ENCODE assay signal across 23 cellular contexts in the genomic region with DNA sequence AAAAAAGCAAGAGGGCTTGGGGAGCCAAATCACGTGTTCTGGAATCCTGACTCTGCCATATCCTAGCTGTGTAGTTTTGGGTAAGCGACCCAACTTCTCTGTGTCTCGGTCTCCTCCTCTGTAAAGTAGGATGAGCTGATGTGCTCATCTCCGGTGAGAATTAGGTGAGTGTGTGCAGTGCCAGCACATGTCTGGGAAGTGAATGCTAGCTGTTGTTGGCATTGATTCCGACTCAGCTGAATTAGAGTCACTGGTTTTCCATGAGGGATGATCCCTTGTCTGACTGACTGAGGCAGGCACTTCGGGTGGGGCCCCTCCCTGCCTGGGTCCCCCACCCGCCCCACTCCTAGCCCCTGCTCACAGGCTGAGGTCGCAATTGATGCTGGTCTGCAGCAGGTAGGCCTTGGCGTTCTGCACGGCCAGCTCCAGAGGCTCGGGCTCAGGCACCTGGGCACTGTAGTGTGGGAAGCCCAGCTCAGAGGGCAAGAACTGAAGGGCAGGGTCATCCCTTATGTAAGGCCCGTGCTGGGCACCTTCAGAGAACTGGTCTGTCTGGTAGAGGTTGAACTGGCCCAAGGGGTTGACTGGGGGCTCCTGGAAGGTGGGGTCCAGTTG. TPM values are rescaled to one million over a fixed set of nuclear protein-coding genes. Genes with fewer than 3 reads are reported as not detected.
DNase-seq lines count a peak whose midpoint lies in the region; ATAC-seq, FAIRE-seq and TF ChIP-seq lines count a peak whose summit lies in the region.
"Had no signal": no experiment of that assay in that cellular context is flagged by ENCODE, and none has a peak within 500 bp of the region (broad histone marks: within the 10 kb centered on the region; RNA-seq: fewer than 3 reads in every experiment).

No MANE protein-coding gene starts in this region.

- no peak overlapping the region for H3K27ac Mint-ChIP-seq in natural killer cell
- H3K27ac Mint-ChIP-seq in natural killer cell treated with Interleukin-12 subunit alpha and Interleukin-12 subunit beta and Interleukin-15 and Interleukin-18, amount 100 ng/mL, for 72 hours = no peak overlapping the region
- H3K27ac Mint-ChIP-seq in endodermal cell = peak overlapping the region; percentile 30
- H3K27ac Mint-ChIP-seq in type B pancreatic cell = no peak overlapping the region
- H3K27ac Mint-ChIP-seq: activated CD4-positive, alpha-beta T cell treated with anti-CD3 and anti-CD28 coated beads, Interleukin-2, amount 10 ng/mL, durations not matched to agents 7 days and 5 days; HFFc6; memory B cell had no signal

- no peaks in the 10 kb centered on the region for H3K9me3 ChIP-seq in endodermal cell (ENCODE audit: control insufficient read depth, low read length)
- no peaks in the 10 kb centered on the region for H3K9me3 ChIP-seq in keratinocyte (ENCODE audit: control insufficient read depth, low read depth, low read length)
- H3K9me3 ChIP-seq in MG63 = no peaks in the 10 kb centered on the region
- H3K9me3 ChIP-seq: heart left ventricle, spleen, uterus had no signal

- 91 to 100% methylated on average over 6 to 12 of the region's 12 CpGs for WGBS in endodermal cell (ENCODE audit: insufficient coverage in 1 of 2, insufficient read length in 1 of 2), 2 experiments

- no peak for ATAC-seq in natural killer cell
- ATAC-seq in natural killer cell treated with Interleukin-12 subunit alpha and Interleukin-12 subunit beta and Interleukin-15 and Interleukin-18, amount 100 ng/mL, for 72 hours = no peak
- ATAC-seq: heart left ventricle, Right ventricle myocardium inferior had no signal

- H3K36me3 ChIP-seq in endodermal cell (ENCODE audit: control insufficient read depth, insufficient read depth, low read length) (no peaks in the 10 kb centered on the region), keratinocyte (ENCODE audit: control insufficient read depth in 2 of 2, extremely low read depth in 1 of 2, insufficient read depth in 2 of 2, low read length in 2 of 2) (peaks cover 4 to 7% of the 10 kb centered on the region in 2 experiments), MG63 (peaks cover 21% of the 10 kb centered on the region)
- H3K36me3 ChIP-seq: heart left ventricle, uterus had no signal

- dilution Hi-C loops in keratinocyte (cut with MboI; ENCODE audit: extremely low pct_ligation_motif_present, low sequenced_read_pairs) = no loop called here

- intact Hi-C loops in natural killer cell (cut with micrococcal nuclease) = no loop called here

- H3K36me3 Mint-ChIP-seq in natural killer cell (no peaks in the 10 kb centered on the region), endodermal cell (ENCODE audit: low read depth) (peaks cover 2% of the 10 kb centered on the region), type B pancreatic cell (no peaks in the 10 kb centered on the region)
- no peaks in the 10 kb centered on the region for H3K36me3 Mint-ChIP-seq in natural killer cell treated with Interleukin-12 subunit alpha and Interleukin-12 subunit beta and Interleukin-15 and Interleukin-18, amount 100 ng/mL, for 72 hours
- H3K36me3 Mint-ChIP-seq: memory B cell had no signal

- H3K9me1 ChIP-seq in keratinocyte (ENCODE audit: control insufficient read depth, extremely low read depth, insufficient read depth, low read length) = no peaks in the 10 kb centered on the region

- H3K4me1 ChIP-seq in endodermal cell (ENCODE audit: control insufficient read depth, insufficient read depth, low read length) (peaks cover 15% of the 10 kb centered on the region), keratinocyte (ENCODE audit: control insufficient read depth, extremely low read depth, insufficient read depth, low read length) (peaks cover 34% of the 10 kb centered on the region)
- H3K4me1 ChIP-seq: uterus had no signal

- no peak for DNase-seq in natural killer cell
- DNase-seq in natural killer cell treated with Interleukin-12 subunit alpha and Interleukin-12 subunit beta and Interleukin-15 and Interleukin-18, amount 100 ng/mL, for 72 hours (ENCODE audit: low spot score) = no peak
- DNase-seq in endodermal cell = no peak
- peak; percentile 25 for DNase-seq in keratinocyte (ENCODE audit: low read depth, low spot score)
- DNase-seq in type B pancreatic cell (ENCODE audit: extremely low spot score, unreplicated experiment) = no peak
- no peak for DNase-seq in MG63
- DNase-seq in stimulated activated CD4-positive, alpha-beta T cell treated with anti-CD3 and anti-CD28 coated beads, Interleukin-4, amount 100 ng/mL, for 24 hours = no peak
- DNase-seq in DMS 273 treated with DMSO at 0.1 percent for 48 hours (lab: John Stamatoyannopoulos, UW) = no peak
- DNase-seq: activated CD4-positive, alpha-beta T cell treated with anti-CD3 and anti-CD28 coated beads, Interleukin-2, amount 10 ng/mL, durations not matched to agents 7 days and 5 days; activated naive CD4-positive, alpha-beta T cell treated with Interleukin-2 at 50 U/mL for 16 hours; anterior cingulate cortex; cerebellar nuclear complex; effector CD4-positive, alpha-beta T cell; heart left ventricle; HFFc6; NCI-H524 treated with DMSO at 0.1 percent for 48 hours; spleen; uterus had no signal

- peak; percentile 87 for FAIRE-seq in keratinocyte (lab: Jason Lieb, UNC)
- FAIRE-seq: A204.1 had no signal

- H3K4me2 ChIP-seq in keratinocyte (ENCODE audit: control insufficient read depth, extremely low read depth, insufficient read depth, low read depth, low read length) = no peak overlapping the region

- no peak overlapping the region for H2AFZ ChIP-seq in keratinocyte (ENCODE audit: control insufficient read depth, low read length)

- H3K27me3 ChIP-seq in endodermal cell (ENCODE audit: control insufficient read depth, insufficient read depth, low read length, poor library complexity, severe bottlenecking) (no peaks in the 10 kb centered on the region), keratinocyte (ENCODE audit: control insufficient read depth, extremely low read depth, insufficient read depth, low read length) (no peaks in the 10 kb centered on the region), MG63 (no peaks in the 10 kb centered on the region)
- H3K27me3 ChIP-seq: uterus had no signal

- H3K4me3 ChIP-seq in endodermal cell (ENCODE audit: low read length) = peak overlapping the region; percentile 84
- no peak overlapping the region for H3K4me3 ChIP-seq in keratinocyte (ENCODE audit: control insufficient read depth in 2 of 3, extremely low read depth in 1 of 3, insufficient read depth in 2 of 3, low read depth in 1 of 3, low read length in 3 of 3)
- H3K4me3 ChIP-seq in MG63 = no peak overlapping the region

- peaks cover 0 to 7% of the 10 kb centered on the region in 2 donors for H3K27me3 Mint-ChIP-seq in natural killer cell (ENCODE audit: low read depth in 2 of 2)
- H3K27me3 Mint-ChIP-seq in natural killer cell treated with Interleukin-12 subunit alpha and Interleukin-12 subunit beta and Interleukin-15 and Interleukin-18, amount 100 ng/mL, for 72 hours = peaks cover 0 to 6% of the 10 kb centered on the region in 2 donors
- H3K27me3 Mint-ChIP-seq in endodermal cell (ENCODE audit: insufficient read depth) = no peaks in the 10 kb centered on the region
- H3K27me3 Mint-ChIP-seq in type B pancreatic cell = no peaks in the 10 kb centered on the region
- H3K27me3 Mint-ChIP-seq: activated CD4-positive, alpha-beta T cell treated with anti-CD3 and anti-CD28 coated beads, Interleukin-2, amount 10 ng/mL, durations not matched to agents 7 days and 5 days had no signal

- H3K9ac ChIP-seq in endodermal cell (ENCODE audit: extremely low read depth, low read length, poor library complexity, severe bottlenecking) (peak overlapping the region; percentile 64), keratinocyte (ENCODE audit: control insufficient read depth, extremely low read depth, insufficient read depth, low read length) (no peak overlapping the region)

- H4K20me1 ChIP-seq in keratinocyte (ENCODE audit: control insufficient read depth, extremely low read depth, insufficient read depth, low read length) = peaks cover 2% of the 10 kb centered on the region

- H3K9me3 Mint-ChIP-seq in natural killer cell (no peaks in the 10 kb centered on the region), endodermal cell (no peaks in the 10 kb centered on the region), type B pancreatic cell (no peaks in the 10 kb centered on the region)
- no peaks in the 10 kb centered on the region for H3K9me3 Mint-ChIP-seq in natural killer cell treated with Interleukin-12 subunit alpha and Interleukin-12 subunit beta and Interleukin-15 and Interleukin-18, amount 100 ng/mL, for 72 hours
- H3K9me3 Mint-ChIP-seq: activated CD4-positive, alpha-beta T cell treated with anti-CD3 and anti-CD28 coated beads, Interleukin-2, amount 10 ng/mL, durations not matched to agents 7 days and 5 days; HFFc6; memory B cell had no signal

- H3K4me3 Mint-ChIP-seq in natural killer cell = peak overlapping the region; percentile 38
- H3K4me3 Mint-ChIP-seq in natural killer cell treated with Interleukin-12 subunit alpha and Interleukin-12 subunit beta and Interleukin-15 and Interleukin-18, amount 100 ng/mL, for 72 hours = no peak overlapping the region
- H3K4me3 Mint-ChIP-seq in endodermal cell = peak overlapping the region; percentile 81
- peak overlapping the region; percentile 21 for H3K4me3 Mint-ChIP-seq in type B pancreatic cell
- H3K4me3 Mint-ChIP-seq: activated CD4-positive, alpha-beta T cell treated with anti-CD3 and anti-CD28 coated beads, Interleukin-2, amount 10 ng/mL, durations not matched to agents 7 days and 5 days; HFFc6; memory B cell had no signal

- H3K27ac ChIP-seq in endodermal cell (ENCODE audit: low read depth, low read length) = no peak overlapping the region
- no peak overlapping the region for H3K27ac ChIP-seq in keratinocyte (ENCODE audit: control insufficient read depth, insufficient read depth, low read length)
- H3K27ac ChIP-seq: spleen, uterus had no signal

- no peaks in the 10 kb centered on the region for H3K79me2 ChIP-seq in keratinocyte (ENCODE audit: control insufficient read depth, insufficient read depth, low read length)

- TF ChIP-seq CTCF in natural killer cell (IDR thresholded peaks at IDR 0.05) (no peak), endodermal cell (conservative IDR thresholded peaks at IDR 0.05) (no peak), keratinocyte (optimal IDR thresholded peaks at IDR 0.05 in 1 of 3, IDR thresholded peaks at IDR 0.05 in 1 of 3, conservative IDR thresholded peaks at IDR 0.05 in 1 of 3; ENCODE audit: extremely low read depth in 1 of 3, insufficient read depth in 2 of 3, low read length in 3 of 3) (no peak), type B pancreatic cell (conservative IDR thresholded peaks at IDR 0.05) (no peak)

- H3K4me1 Mint-ChIP-seq in natural killer cell (peaks cover 0 to 14% of the 10 kb centered on the region in 2 donors), endodermal cell (peaks cover 8% of the 10 kb centered on the region), type B pancreatic cell (ENCODE audit: unreplicated experiment) (peaks cover 5% of the 10 kb centered on the region)
- H3K4me1 Mint-ChIP-seq in natural killer cell treated with Interleukin-12 subunit alpha and Interleukin-12 subunit beta and Interleukin-15 and Interleukin-18, amount 100 ng/mL, for 72 hours (ENCODE audit: low read depth in 2 of 2) = peaks cover 9 to 10% of the 10 kb centered on the region in 2 donors

RNA-seq across cellular contexts. Expression of a gene that starts 0.8 kb away (rescaled TPM):
- total RNA-seq in natural killer cell = under 1 TPM; 0.18 to 0.63 (median 0.31) TPM
- under 1 TPM; 0.38 to 0.98 TPM for total RNA-seq in natural killer cell treated with Interleukin-12 subunit alpha and Interleukin-12 subunit beta and Interleukin-15 and Interleukin-18, amount 100 ng/mL, for 72 hours
- total RNA-seq in endodermal cell = under 1 TPM; 0.53 TPM
- 0.21 TPM for polyA plus RNA-seq in endodermal cell (2013, experiment 1 of 2)
- polyA plus RNA-seq in endodermal cell (2013, experiment 2 of 2) = 0.17 TPM
- not detected in 3 replicates for polyA plus RNA-seq in keratinocyte
- polyA plus RNA-seq in keratinocyte (2011; ENCODE audit: low read depth) = not detected
- not detected in 2 replicates for polyA plus RNA-seq in keratinocyte (2011; cell fraction: cytosol; rRNA removed)
- polyA plus RNA-seq in keratinocyte (2011; cell fraction: nucleus; rRNA removed) = 0.05 and 0.17 TPM in 2 replicates
- polyA plus RNA-seq in keratinocyte (2012; ENCODE audit: low replicate concordance) = 0.08 TPM in 1 of 2 replicates, not detected in the other
- 0.16 TPM in 1 of 3 replicates, not detected in the others for polyA minus RNA-seq in keratinocyte
- not detected for polyA minus RNA-seq in keratinocyte (2011; cell fraction: cytosol; rRNA and poly(A)+ RNA removed)
- 0.32 TPM in 1 of 2 replicates, not detected in the other for polyA minus RNA-seq in keratinocyte (2011; cell fraction: nucleus; rRNA and poly(A)+ RNA removed)
- total RNA-seq in type B pancreatic cell (ENCODE audit: low replicate concordance) = 0.19 and 0.26 TPM in 2 replicates
- total RNA-seq in MG63 (2014; rRNA removed; shearing (Covaris generic); ENCODE audit: low replicate concordance) = not detected in 2 replicates
- total RNA-seq: heart left ventricle, kidney epithelial cell, Right ventricle myocardium inferior, subcutaneous adipose tissue had no signal
- polyA plus RNA-seq: heart left ventricle had no signal

RNA-seq across cellular contexts. Expression of a gene that starts 21.6 kb away (rescaled TPM):
- total RNA-seq in natural killer cell = 10 to 100 TPM; 66.2 to 82.1 (median 66.3) TPM
- 10 to 100 TPM; 51.3 to 76.6 TPM for total RNA-seq in natural killer cell treated with Interleukin-12 subunit alpha and Interleukin-12 subunit beta and Interleukin-15 and Interleukin-18, amount 100 ng/mL, for 72 hours
- total RNA-seq in endodermal cell = 10 to 100 TPM; 86.4 to 86.9 TPM
- polyA plus RNA-seq in endodermal cell (2013, experiment 1 of 2) = 61.6 TPM
- 53.9 TPM for polyA plus RNA-seq in endodermal cell (2013, experiment 2 of 2)
- 10.1 to 16.5 TPM (median 12.5 TPM) in 3 replicates for polyA plus RNA-seq in keratinocyte
- 1.7 TPM for polyA plus RNA-seq in keratinocyte (2011; ENCODE audit: low read depth)
- 8.1 and 11.8 TPM in 2 replicates for polyA plus RNA-seq in keratinocyte (2011; cell fraction: cytosol; rRNA removed)
- polyA plus RNA-seq in keratinocyte (2011; cell fraction: nucleus; rRNA removed) = 35.8 and 51.3 TPM in 2 replicates
- polyA plus RNA-seq in keratinocyte (2012; ENCODE audit: low replicate concordance) = 12.3 and 20.4 TPM in 2 replicates
- 16.9 to 29.0 TPM (median 27.1 TPM) in 3 replicates for polyA minus RNA-seq in keratinocyte
- polyA minus RNA-seq in keratinocyte (2011; cell fraction: cytosol; rRNA and poly(A)+ RNA removed) = 24.7 TPM
- 28.9 and 30.2 TPM in 2 replicates for polyA minus RNA-seq in keratinocyte (2011; cell fraction: nucleus; rRNA and poly(A)+ RNA removed)
- total RNA-seq in type B pancreatic cell (ENCODE audit: low replicate concordance) = 56.3 and 94.0 TPM in 2 replicates
- total RNA-seq in MG63 (2014; rRNA removed; shearing (Covaris generic); ENCODE audit: low replicate concordance) = 30.4 and 48.0 TPM in 2 replicates

RNA-seq across cellular contexts. Expression of a gene that starts 32.0 kb away (rescaled TPM):
- 10 to 100 TPM; 48.1 to 67.5 (median 49.8) TPM for total RNA-seq in natural killer cell
- 10 to 100 TPM; 40.8 to 51.1 TPM for total RNA-seq in natural killer cell treated with Interleukin-12 subunit alpha and Interleukin-12 subunit beta and Interleukin-15 and Interleukin-18, amount 100 ng/mL, for 72 hours
- total RNA-seq in endodermal cell = 10 to 100 TPM; 58.8 to 75.9 TPM
- polyA plus RNA-seq in endodermal cell (2013, experiment 1 of 2) = 50.5 TPM
- 46.7 TPM for polyA plus RNA-seq in endodermal cell (2013, experiment 2 of 2)
- 7.0 to 12.8 TPM (median 8.1 TPM) in 3 replicates for polyA plus RNA-seq in keratinocyte
- 15.4 TPM for polyA plus RNA-seq in keratinocyte (2011; ENCODE audit: low read depth)
- 2.8 and 7.2 TPM in 2 replicates for polyA plus RNA-seq in keratinocyte (2011; cell fraction: cytosol; rRNA removed)
- 76.2 and 104 TPM in 2 replicates for polyA plus RNA-seq in keratinocyte (2011; cell fraction: nucleus; rRNA removed)
- 13.2 and 17.9 TPM in 2 replicates for polyA plus RNA-seq in keratinocyte (2012; ENCODE audit: low replicate concordance)
- polyA minus RNA-seq in keratinocyte = 7.1 to 11.4 TPM (median 9.1 TPM) in 3 replicates
- polyA minus RNA-seq in keratinocyte (2011; cell fraction: cytosol; rRNA and poly(A)+ RNA removed) = 3.3 TPM
- polyA minus RNA-seq in keratinocyte (2011; cell fraction: nucleus; rRNA and poly(A)+ RNA removed) = 12.0 and 16.4 TPM in 2 replicates
- 42.5 and 97.7 TPM in 2 replicates for total RNA-seq in type B pancreatic cell (ENCODE audit: low replicate concordance)
- 3.9 and 7.0 TPM in 2 replicates for total RNA-seq in MG63 (2014; rRNA removed; shearing (Covaris generic); ENCODE audit: low replicate concordance)

RNA-seq across cellular contexts. Expression of a gene that starts 45.2 kb away (rescaled TPM):
- total RNA-seq in natural killer cell (1 to 10 TPM; 2.1 to 3.3 (median 3.1) TPM), endodermal cell (10 to 100 TPM; 41.6 to 46.4 TPM), type B pancreatic cell (ENCODE audit: low replicate concordance) (19.7 and 38.0 TPM in 2 replicates)
- 1 to 10 TPM; 3.0 to 3.6 TPM for total RNA-seq in natural killer cell treated with Interleukin-12 subunit alpha and Interleukin-12 subunit beta and Interleukin-15 and Interleukin-18, amount 100 ng/mL, for 72 hours
- 38.7 TPM for polyA plus RNA-seq in endodermal cell (2013, experiment 1 of 2)
- polyA plus RNA-seq in endodermal cell (2013, experiment 2 of 2) = 33.4 TPM
- 1.3 to 2.2 TPM (median 2.0 TPM) in 3 replicates for polyA plus RNA-seq in keratinocyte
- 0.45 TPM for polyA plus RNA-seq in keratinocyte (2011; ENCODE audit: low read depth)
- 1.5 and 3.0 TPM in 2 replicates for polyA plus RNA-seq in keratinocyte (2011; cell fraction: cytosol; rRNA removed)
- 4.5 and 5.8 TPM in 2 replicates for polyA plus RNA-seq in keratinocyte (2011; cell fraction: nucleus; rRNA removed)
- polyA plus RNA-seq in keratinocyte (2012; ENCODE audit: low replicate concordance) = 1.8 and 2.2 TPM in 2 replicates
- 1.1 to 5.1 TPM (median 2.8 TPM) in 3 replicates for polyA minus RNA-seq in keratinocyte
- polyA minus RNA-seq in keratinocyte (2011; cell fraction: cytosol; rRNA and poly(A)+ RNA removed) = 6.1 TPM
- polyA minus RNA-seq in keratinocyte (2011; cell fraction: nucleus; rRNA and poly(A)+ RNA removed) = 1.9 and 3.8 TPM in 2 replicates
- total RNA-seq in MG63 (2014; rRNA removed; shearing (Covaris generic); ENCODE audit: low replicate concordance) = 11.4 and 18.6 TPM in 2 replicates

RNA-seq across cellular contexts. Expression of a gene that starts 48.7 kb away (rescaled TPM):
- 10 to 100 TPM; 86.4 to 94.8 (median 86.7) TPM for total RNA-seq in natural killer cell
- total RNA-seq in natural killer cell treated with Interleukin-12 subunit alpha and Interleukin-12 subunit beta and Interleukin-15 and Interleukin-18, amount 100 ng/mL, for 72 hours = 100 to 1,000 TPM; 107 to 217 TPM
- total RNA-seq in endodermal cell = 100 to 1,000 TPM; 104 to 119 TPM
- 68.8 TPM for polyA plus RNA-seq in endodermal cell (2013, experiment 1 of 2)
- 64.9 TPM for polyA plus RNA-seq in endodermal cell (2013, experiment 2 of 2)
- 43.8 to 63.2 TPM (median 56.0 TPM) in 3 replicates for polyA plus RNA-seq in keratinocyte
- 51.1 TPM for polyA plus RNA-seq in keratinocyte (2011; ENCODE audit: low read depth)
- 43.6 and 48.5 TPM in 2 replicates for polyA plus RNA-seq in keratinocyte (2011; cell fraction: cytosol; rRNA removed)
- 105 and 128 TPM in 2 replicates for polyA plus RNA-seq in keratinocyte (2011; cell fraction: nucleus; rRNA removed)
- polyA plus RNA-seq in keratinocyte (2012; ENCODE audit: low replicate concordance) = 29.5 and 45.4 TPM in 2 replicates
- 82.5 to 138 TPM (median 95.2 TPM) in 3 replicates for polyA minus RNA-seq in keratinocyte
- polyA minus RNA-seq in keratinocyte (2011; cell fraction: cytosol; rRNA and poly(A)+ RNA removed) = 75.6 TPM
- 44.7 and 61.0 TPM in 2 replicates for polyA minus RNA-seq in keratinocyte (2011; cell fraction: nucleus; rRNA and poly(A)+ RNA removed)
- total RNA-seq in type B pancreatic cell (ENCODE audit: low replicate concordance) = 66.7 and 93.0 TPM in 2 replicates
- total RNA-seq in MG63 (2014; rRNA removed; shearing (Covaris generic); ENCODE audit: low replicate concordance) = 59.4 and 70.7 TPM in 2 replicates
